26 cellular contexts compared by ENCODE assay signal in genomic region chr10:123183724-123184123, GRCh38. TPM values are rescaled to one million over a fixed set of nuclear protein-coding genes. Genes with fewer than 3 reads are reported as not detected.
"Had no signal": no experiment of that assay in that cellular context is flagged by ENCODE, and none has a peak within 500 bp of the region (broad histone marks: within the 10 kb centered on the region; RNA-seq: fewer than 3 reads in every experiment).

No MANE protein-coding gene starts in this region.

- H3K27ac ChIP-seq: KMS-11, RWPE1 had no signal

- ATAC-seq: T-cell had no signal

- H3K9ac ChIP-seq: KMS-11, SK-N-SH had no signal

- H3K4me2 ChIP-seq: KMS-11, SK-N-SH had no signal

- DNase-seq: IMR-90, Kasumi-1, MV-4-11, NCI-H1048, NCI-H1105, NCI-H1417, NCI-H1436 treated with DMSO at 0.1 percent for 48 hours, NCI-H1694, NCI-H187 treated with DMSO at 0.1 percent for 48 hours, NCI-H2029 treated with DMSO at 0.1 percent for 48 hours, NCI-H2107, NCI-H226, NCI-H446, NCI-H510A, NCI-H524 treated with DMSO at 0.1 percent for 48 hours, NCI-H69, NCI-H774, SHP77, SK-N-SH, SW 1271, T-cell had no signal

RNA-seq across cellular contexts. Expression of gene HMX2, which starts 35.8 kb away (rescaled TPM):
- total RNA-seq: HT-29, IMR-90, MCF 10A, SK-MEL-5, T-cell had no signal
- polyA plus RNA-seq: IMR-90, SK-N-SH had no signal

RNA-seq across cellular contexts. Expression of gene HMX3, which starts 48.0 kb away (rescaled TPM):
- total RNA-seq: HT-29, IMR-90, MCF 10A had no signal
- polyA plus RNA-seq: IMR-90, SK-N-SH had no signal
